In genomic region chr20:22914291-22914690, GRCh38 we compare ENCODE assay signal across 1 cellular context.
TF ChIP-seq lines count a peak whose summit lies in the region.

No MANE protein-coding gene starts in this region.

TF ChIP-seq in K562, 482 proteins besides CTCF, POLR2A, EP300 and RAD21 (continued from another document):
- TF ChIP-seq ELK3 (CRISPR knock-in tag; IDR thresholded peaks at IDR 0.05), result no peak
- peak; percentile 53; the same call in 1 of the 2 replicates for TF ChIP-seq SMAD4 (CRISPR knock-in tag; conservative IDR thresholded peaks at IDR 0.05)
- TF ChIP-seq GATAD2B (IDR thresholded peaks at IDR 0.05; ENCODE audit: borderline replicate concordance), result peak; percentile 54; the same call in 1 of the 2 replicates
- no peak for TF ChIP-seq ZNF780A (CRISPR knock-in tag; IDR thresholded peaks at IDR 0.05)
- TF ChIP-seq ZBTB5 (IDR thresholded peaks at IDR 0.05), result no peak
- TF ChIP-seq CBFA2T2 (conservative IDR thresholded peaks at IDR 0.05), result peak; percentile 85
- TF ChIP-seq KLF16 (IDR thresholded peaks at IDR 0.05), result peak; percentile 52
- TF ChIP-seq ZHX1 (conservative IDR thresholded peaks at IDR 0.05; ENCODE audit: low read length), result no peak
- TF ChIP-seq ZC3H4 (CRISPR knock-in tag; IDR thresholded peaks at IDR 0.05; ENCODE audit: borderline replicate concordance), result no peak
- no peak for TF ChIP-seq CBX1 (IDR thresholded peaks at IDR 0.05; ENCODE audit: low read depth)
- TF ChIP-seq ZNF785 (CRISPR knock-in tag; IDR thresholded peaks at IDR 0.05), result no peak
- peak in 1 of 2 experiments; percentile 71; a peak in 2 of 4 replicates for TF ChIP-seq RCOR1 (IDR thresholded peaks at IDR 0.05; ENCODE audit: borderline replicate concordance in 1 of 2, low read depth in 2 of 2, low read length in 2 of 2)
- TF ChIP-seq MEIS2 (IDR thresholded peaks at IDR 0.05; ENCODE audit: partially characterized antibody), result peak; percentile 72
- no peak for TF ChIP-seq ZNF41 (CRISPR knock-in tag; conservative IDR thresholded peaks at IDR 0.05)
- no peak for TF ChIP-seq CHD4 (IDR thresholded peaks at IDR 0.05; ENCODE audit: insufficient read depth, insufficient replicate concordance, low read depth, low read length, poor library complexity, severe bottlenecking)
- peak; percentile 85 for TF ChIP-seq TEAD4 (IDR thresholded peaks at IDR 0.05; ENCODE audit: low read length)
- TF ChIP-seq TEAD4 (CRISPR knock-in tag; IDR thresholded peaks at IDR 0.05; ENCODE audit: borderline replicate concordance), result no peak
- TF ChIP-seq TAL1 (IDR thresholded peaks at IDR 0.05), result peak; percentile 90
- no peak for TF ChIP-seq SMC3 (conservative IDR thresholded peaks at IDR 0.05; ENCODE audit: insufficient read depth, low read depth, low read length)
- TF ChIP-seq GMEB1 (CRISPR knock-in tag; IDR thresholded peaks at IDR 0.05), result peak; percentile 23; the same call in 1 of the 2 replicates
- no peak for TF ChIP-seq BRD9 (IDR thresholded peaks at IDR 0.05; ENCODE audit: low read depth, partially characterized antibody)
- peak; percentile 93 for TF ChIP-seq ARID1B (IDR thresholded peaks at IDR 0.05)
- TF ChIP-seq FOXJ2 (tag; IDR thresholded peaks at IDR 0.05), result 0 out of 2 replicates have a peak, but pooled peaks have one; percentile 26
- peak in 1 of 2 experiments; percentile 21; a peak in 1 of 3 replicates for TF ChIP-seq CBX3 (IDR thresholded peaks at IDR 0.05; ENCODE audit: borderline replicate concordance in 1 of 2, low read length in 2 of 2)
- TF ChIP-seq CC2D1A (IDR thresholded peaks at IDR 0.05), result no peak
- TF ChIP-seq KDM1A (IDR thresholded peaks at IDR 0.05), result peak; percentile 15 to 60; a peak in 2 of 4 replicates
- TF ChIP-seq TAF9B (IDR thresholded peaks at IDR 0.05; ENCODE audit: partially characterized antibody), result no peak
- TF ChIP-seq FOXM1 (IDR thresholded peaks at IDR 0.05; ENCODE audit: low read depth), result peak; percentile 80
- no peak for TF ChIP-seq FOXM1 (CRISPR knock-in tag; IDR thresholded peaks at IDR 0.05; ENCODE audit: low read depth)
- peak; percentile 45 for TF ChIP-seq PKNOX1 (IDR thresholded peaks at IDR 0.05)
- TF ChIP-seq NR1H2 (CRISPR knock-in tag; IDR thresholded peaks at IDR 0.05), result no peak
- peak; percentile 63 for TF ChIP-seq NFIC (IDR thresholded peaks at IDR 0.05)
- TF ChIP-seq MXI1 (IDR thresholded peaks at IDR 0.05; ENCODE audit: low read depth, low read length), result no peak
- TF ChIP-seq CBFA2T3 (IDR thresholded peaks at IDR 0.05), result peak; percentile 92
- TF ChIP-seq SMARCE1 (IDR thresholded peaks at IDR 0.05), result peak; percentile 88
- 0 out of 2 replicates have a peak, but pooled peaks have one; percentile 24 for TF ChIP-seq ELF1 (tag; IDR thresholded peaks at IDR 0.05)
- TF ChIP-seq MTA2 (IDR thresholded peaks at IDR 0.05; ENCODE audit: low read depth), result peak; percentile 81
- TF ChIP-seq HDAC3 (IDR thresholded peaks at IDR 0.05; ENCODE audit: borderline replicate concordance, partially characterized antibody), result peak; percentile 50
- TF ChIP-seq XRCC3 (IDR thresholded peaks at IDR 0.05), result no peak
- TF ChIP-seq NCOA1 (IDR thresholded peaks at IDR 0.05; ENCODE audit: low read depth), result peak; percentile 58; the same call in 1 of the 2 replicates
- peak in 1 of 2 experiments; percentile 55; a peak in 1 of 4 replicates for TF ChIP-seq TBL1XR1 (IDR thresholded peaks at IDR 0.05; ENCODE audit: low read length in 2 of 2)
- no peak for TF ChIP-seq CAMTA2 (CRISPR knock-in tag; conservative IDR thresholded peaks at IDR 0.05)
- peak; percentile 48 for TF ChIP-seq FOSL1 (tag; conservative IDR thresholded peaks at IDR 0.05)
- 0 out of 2 replicates have a peak, but pooled peaks have one; percentile 16 for TF ChIP-seq KHSRP (IDR thresholded peaks at IDR 0.05)
- no peak for TF ChIP-seq KAT8 (IDR thresholded peaks at IDR 0.05; ENCODE audit: low read depth)
- no peak for TF ChIP-seq PBX2 (CRISPR knock-in tag; IDR thresholded peaks at IDR 0.05; ENCODE audit: low read depth)
- TF ChIP-seq PBX2 (tag; conservative IDR thresholded peaks at IDR 0.05; ENCODE audit: low read depth), result peak; percentile 65
- peak; percentile 16; the same call in 1 of the 2 replicates for TF ChIP-seq EP400 (IDR thresholded peaks at IDR 0.05)
- peak; percentile 89 for TF ChIP-seq DPF2 (IDR thresholded peaks at IDR 0.05)
- TF ChIP-seq CTBP1 (IDR thresholded peaks at IDR 0.05; ENCODE audit: borderline replicate concordance), result peak; percentile 30; the same call in 1 of the 2 replicates
- 0 out of 2 replicates have a peak, but pooled peaks have one; percentile 48 for TF ChIP-seq GATA2 (CRISPR knock-in tag; IDR thresholded peaks at IDR 0.05)
- peak; percentile 10; the same call in 1 of the 2 replicates for TF ChIP-seq STAT5A (IDR thresholded peaks at IDR 0.05; ENCODE audit: borderline replicate concordance, low read length)
- no peak for TF ChIP-seq NONO (IDR thresholded peaks at IDR 0.05; ENCODE audit: low read depth in 2 of 2, low read length in 1 of 2)
- no peak for TF ChIP-seq HNRNPL (IDR thresholded peaks at IDR 0.05; ENCODE audit: low read depth, low read length)
- TF ChIP-seq AFF1 (IDR thresholded peaks at IDR 0.05; ENCODE audit: low read depth in 1 of 2, partially characterized antibody in 2 of 2), result peak in 1 of 2 experiments; percentile 40
- no peak for TF ChIP-seq FOXK2 (conservative IDR thresholded peaks at IDR 0.05 in 1 of 2, IDR thresholded peaks at IDR 0.05 in 1 of 2; ENCODE audit: low read depth in 2 of 2)
- TF ChIP-seq NCOA4 (IDR thresholded peaks at IDR 0.05; ENCODE audit: partially characterized antibody), result no peak
- peak in 1 of 2 experiments; percentile 92; a peak in 2 of 4 replicates for TF ChIP-seq ARNT (IDR thresholded peaks at IDR 0.05)
